10 cellular contexts compared by ENCODE assay signal in genomic region chr20:1376007-1376406, GRCh38. TPM values are rescaled to one million over a fixed set of nuclear protein-coding genes. Genes with fewer than 3 reads are reported as not detected.
DNase-seq lines count a peak whose midpoint lies in the region; ATAC-seq and TF ChIP-seq lines count a peak whose summit lies in the region.
"Had no signal": no experiment of that assay in that cellular context is flagged by ENCODE, and none has a peak within 500 bp of the region (broad histone marks: within the 10 kb centered on the region; RNA-seq: fewer than 3 reads in every experiment).

No MANE protein-coding gene starts in this region.

- no peaks in the 10 kb centered on the region for H3K27me3 ChIP-seq in heart left ventricle
- H3K27me3 ChIP-seq: gastroesophageal sphincter had no signal

- ATAC-seq in T-helper 17 cell (peak; percentile 16), heart left ventricle (peak in 1 of 4 donors; percentile 52)
- ATAC-seq: gastroesophageal sphincter had no signal

- peaks cover 83% of the 10 kb centered on the region for H3K4me1 Mint-ChIP-seq in activated CD4-positive, alpha-beta T cell treated with anti-CD3 and anti-CD28 coated beads, Interleukin-2, amount 10 ng/mL, durations not matched to agents 7 days and 5 days
- H3K4me1 Mint-ChIP-seq in T-helper 17 cell = peaks cover 61% of the 10 kb centered on the region

- H3K27me3 Mint-ChIP-seq in activated CD4-positive, alpha-beta T cell treated with anti-CD3 and anti-CD28 coated beads, Interleukin-2, amount 10 ng/mL, durations not matched to agents 7 days and 5 days = no peaks in the 10 kb centered on the region
- no peaks in the 10 kb centered on the region for H3K27me3 Mint-ChIP-seq in T-helper 17 cell

- no peaks in the 10 kb centered on the region for H3K9me3 ChIP-seq in T-helper 17 cell (ENCODE audit: control insufficient read depth, low read length, poor library complexity, severe bottlenecking)
- no peaks in the 10 kb centered on the region for H3K9me3 ChIP-seq in heart left ventricle
- H3K9me3 ChIP-seq: gastroesophageal sphincter had no signal

- H3K36me3 ChIP-seq in heart left ventricle = peaks cover 0 to 48% (median 26%) of the 10 kb centered on the region in 9 donors

- POLR2A ChIA-PET in activated CD4-positive, alpha-beta T cell treated with anti-CD3 and anti-CD28 coated beads, Interleukin-2, amount 10 ng/mL, durations not matched to agents 7 days and 5 days (lab: Charles Lee) = no interaction called here

- H3K4me3 ChIP-seq in heart left ventricle (no peak overlapping the region), skin epidermis (no peak overlapping the region)
- H3K4me3 ChIP-seq: gastroesophageal sphincter had no signal

- peak overlapping the region; percentile 62 for H3K27ac Mint-ChIP-seq in activated CD4-positive, alpha-beta T cell treated with anti-CD3 and anti-CD28 coated beads, Interleukin-2, amount 10 ng/mL, durations not matched to agents 7 days and 5 days
- H3K27ac Mint-ChIP-seq in T-helper 17 cell = peak overlapping the region; percentile 67

- peaks cover 61% of the 10 kb centered on the region for H3K36me3 Mint-ChIP-seq in activated CD4-positive, alpha-beta T cell treated with anti-CD3 and anti-CD28 coated beads, Interleukin-2, amount 10 ng/mL, durations not matched to agents 7 days and 5 days (ENCODE audit: low read depth)
- H3K36me3 Mint-ChIP-seq in T-helper 17 cell (ENCODE audit: low read depth) = peaks cover 3% of the 10 kb centered on the region

- no peak for DNase-seq in activated CD4-positive, alpha-beta T cell treated with anti-CD3 and anti-CD28 coated beads, Interleukin-2, amount 10 ng/mL, durations not matched to agents 7 days and 5 days
- DNase-seq in activated CD4-positive, alpha-beta T cell treated with anti-CD3 and anti-CD28 coated beads for 1 hour = no peak
- DNase-seq in T-helper 17 cell (no peak), heart left ventricle (no peak), 8988T (no peak), NCI-H345 treated with DMSO at 0.1 percent for 48 hours (lab: John Stamatoyannopoulos, UW; ENCODE audit: unreplicated experiment) (no peak), NCI-H510A (lab: John Stamatoyannopoulos, UW) (no peak)
- DNase-seq: small intestine had no signal

- 57 to 88% (median 63%) methylated on average over 1 of the region's 1 CpG for WGBS in heart left ventricle, 4 donors

- intact Hi-C loops in heart left ventricle (cut with DNase I) = loop anchor here in 3 of 10 donors (2.0 to 5.0 kb wide), 3 partner anchors 15 to 44 kb away; no protein-coding TSS in a partner anchor

- no peaks in the 10 kb centered on the region for H3K9me3 Mint-ChIP-seq in activated CD4-positive, alpha-beta T cell treated with anti-CD3 and anti-CD28 coated beads, Interleukin-2, amount 10 ng/mL, durations not matched to agents 7 days and 5 days

- H3K27ac ChIP-seq in heart left ventricle (peak overlapping the region in 10 of 12 donors; percentile 47 to 88 (median 62)), skin epidermis (peak overlapping the region in 18 of 21 experiments; percentile 19 to 71 (median 50))

- peaks cover 8 to 100% (median 86%) of the 10 kb centered on the region in 12 donors for H3K4me1 ChIP-seq in heart left ventricle

- CTCF ChIA-PET in activated CD4-positive, alpha-beta T cell treated with anti-CD3 and anti-CD28 coated beads, Interleukin-2, amount 10 ng/mL, durations not matched to agents 7 days and 5 days (lab: Charles Lee) = interaction anchor here (0.7 to 1.4 kb wide), 2 partner anchors 9 to 56 kb away, joined by 3 read pairs; no protein-coding TSS in a partner anchor

- no peak for TF ChIP-seq CTCF in heart left ventricle (IDR thresholded peaks at IDR 0.05)

- no peak overlapping the region for H3K4me3 Mint-ChIP-seq in activated CD4-positive, alpha-beta T cell treated with anti-CD3 and anti-CD28 coated beads, Interleukin-2, amount 10 ng/mL, durations not matched to agents 7 days and 5 days
- H3K4me3 Mint-ChIP-seq in T-helper 17 cell = no peak overlapping the region

- no peak for TF ChIP-seq POLR2A in heart left ventricle (IDR thresholded peaks at IDR 0.05)

RNA-seq across cellular contexts. Expression of gene FKBP1A, which starts 16.8 kb away (rescaled TPM):
- total RNA-seq in activated CD4-positive, alpha-beta T cell treated with anti-CD3 and anti-CD28 coated beads, Interleukin-2, amount 10 ng/mL, durations not matched to agents 7 days and 5 days = 100 to 1,000 TPM; 207 to 238 TPM
- total RNA-seq in T-helper 17 cell = 100 to 1,000 TPM in 1 of 2 donors, 10 to 100 TPM in 1; 77.9 to 113 TPM
- 100 to 1,000 TPM in 8 of 9 donors, 10 to 100 TPM in 1; 71.3 to 316 (median 144) TPM for total RNA-seq in heart left ventricle
- 100 to 1,000 TPM in 1 of 2 donors, 10 to 100 TPM in 1; 89.6 to 401 TPM for polyA plus RNA-seq in heart left ventricle

RNA-seq across cellular contexts. Expression of gene SDCBP2, which starts 47.1 kb away (rescaled TPM):
- total RNA-seq in activated CD4-positive, alpha-beta T cell treated with anti-CD3 and anti-CD28 coated beads, Interleukin-2, amount 10 ng/mL, durations not matched to agents 7 days and 5 days = 1 to 10 TPM; 1.4 to 2.2 TPM
- total RNA-seq in T-helper 17 cell = 1 to 10 TPM; 1.2 to 2.3 TPM
- total RNA-seq in heart left ventricle = 1 to 10 TPM in 8 of 9 donors, under 1 TPM in 1; 0.65 to 4.2 (median 2.1) TPM
- 1 to 10 TPM; 1.8 to 3.6 TPM for polyA plus RNA-seq in heart left ventricle
